ENCODE assay signal across 8 cellular contexts in the genomic region with DNA sequence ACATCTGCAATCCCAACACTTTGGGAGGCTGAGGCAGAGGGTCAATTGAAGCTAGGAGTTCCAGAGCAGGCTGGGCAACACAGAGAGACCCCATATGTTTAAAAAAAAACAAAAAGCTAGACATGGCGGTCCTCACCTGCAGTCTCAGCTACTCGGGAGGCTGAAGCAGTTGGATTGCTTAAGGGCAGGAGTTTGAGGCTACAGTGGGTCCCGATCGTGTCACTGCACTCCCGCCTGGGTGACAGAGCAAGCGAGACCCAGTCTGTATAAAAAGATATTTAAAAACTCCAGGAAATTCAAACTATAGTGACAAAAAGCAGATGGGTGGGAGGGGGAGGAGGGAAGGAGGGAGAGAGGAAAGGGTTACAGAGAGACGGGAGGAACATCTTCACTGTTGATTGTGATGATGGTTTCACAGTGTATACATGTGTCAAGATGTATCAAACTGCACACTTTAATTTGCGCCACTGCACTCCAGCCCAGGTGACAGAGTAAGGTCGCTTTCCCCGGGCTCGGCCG. TPM values are rescaled to one million over a fixed set of nuclear protein-coding genes. Genes with fewer than 3 reads are reported as not detected.
A peak's percentile ranks its signal among the peaks of the same experiment; 100 is the strongest.
DNase-seq lines count a peak whose midpoint lies in the region; ATAC-seq and TF ChIP-seq lines count a peak whose summit lies in the region.

No MANE protein-coding gene starts in this region.

- peak; percentile 19 for ATAC-seq in HG03520 (IDR thresholded peaks at IDR 0.05; ENCODE audit: unreplicated experiment)
- ATAC-seq in activated naive CD8-positive, alpha-beta T cell treated with anti-CD3 and anti-CD28 coated beads, Interleukin-2, amount 50 U/mL, for 24 hours = no peak
- no peak for ATAC-seq in HG02981 (IDR thresholded peaks at IDR 0.05; ENCODE audit: unreplicated experiment)
- no peak for ATAC-seq in omental fat pad (ENCODE audit: low FRiP score)

- intact Hi-C loops in tibial artery (cut with DNase I; ENCODE audit: low total_unique reads) = no loop called here

- H3K27me3 Mint-ChIP-seq in activated naive CD8-positive, alpha-beta T cell treated with anti-CD3 and anti-CD28 coated beads, Interleukin-2, amount 50 U/mL, for 24 hours = no peaks in the 10 kb centered on the region

- DNase-seq in GM12865 (ENCODE audit: low read depth) = no peak
- no peak for DNase-seq in activated naive CD8-positive, alpha-beta T cell treated with anti-CD3 and anti-CD28 coated beads, Interleukin-2, amount 50 U/mL, for 24 hours
- DNase-seq in tibial artery = no peak
- no peak for DNase-seq in germinal center (ENCODE audit: low spot score)
- no peak for DNase-seq in omental fat pad (ENCODE audit: low spot score)

- H3K27me3 ChIP-seq in layer of hippocampus (ENCODE audit: control insufficient read depth, insufficient read depth, low read length) = no peaks in the 10 kb centered on the region
- H3K27me3 ChIP-seq in tibial artery = no peaks in the 10 kb centered on the region

- no peaks in the 10 kb centered on the region for H3K36me3 ChIP-seq in tibial artery

- H3K4me3 ChIP-seq in GM12865 (ENCODE audit: low read depth, low read length) (peak overlapping the region; percentile 89), tibial artery (peak overlapping the region; percentile 67 to 89)

- H3K27ac Mint-ChIP-seq in activated naive CD8-positive, alpha-beta T cell treated with anti-CD3 and anti-CD28 coated beads, Interleukin-2, amount 50 U/mL, for 24 hours = peak overlapping the region; percentile 76

- peaks cover 4 to 32% (median 19%) of the 10 kb centered on the region in 4 donors for H3K4me1 ChIP-seq in tibial artery

- TF ChIP-seq CTCF in GM12865 (IDR thresholded peaks at IDR 0.05; ENCODE audit: insufficient read depth, low read depth, low read length, missing control alignments) = no peak
- no peak for TF ChIP-seq CTCF in tibial artery (IDR thresholded peaks at IDR 0.05)
- no peak for TF ChIP-seq CTCF in omental fat pad (IDR thresholded peaks at IDR 0.05)

- H3K4me3 Mint-ChIP-seq in activated naive CD8-positive, alpha-beta T cell treated with anti-CD3 and anti-CD28 coated beads, Interleukin-2, amount 50 U/mL, for 24 hours = peak overlapping the region; percentile 88

- H3K9me3 ChIP-seq in tibial artery = no peaks in the 10 kb centered on the region

- no peaks in the 10 kb centered on the region for H3K9me3 Mint-ChIP-seq in activated naive CD8-positive, alpha-beta T cell treated with anti-CD3 and anti-CD28 coated beads, Interleukin-2, amount 50 U/mL, for 24 hours

- H3K36me3 Mint-ChIP-seq in activated naive CD8-positive, alpha-beta T cell treated with anti-CD3 and anti-CD28 coated beads, Interleukin-2, amount 50 U/mL, for 24 hours (ENCODE audit: low read depth) = peaks cover 10% of the 10 kb centered on the region

- H3K4me1 Mint-ChIP-seq in activated naive CD8-positive, alpha-beta T cell treated with anti-CD3 and anti-CD28 coated beads, Interleukin-2, amount 50 U/mL, for 24 hours = peaks cover 39% of the 10 kb centered on the region

- peak overlapping the region; percentile 94 for H3K27ac ChIP-seq in layer of hippocampus (ENCODE audit: low read depth, low read length)
- H3K27ac ChIP-seq in tibial artery = peak overlapping the region; percentile 87 to 98

RNA-seq across cellular contexts. Expression of a gene that starts 0.9 kb away (rescaled TPM):
- 10 to 100 TPM; 14.3 to 18.0 (median 17.0) TPM for total RNA-seq in omental fat pad
